15 cellular contexts compared by ENCODE assay signal in the genomic region with DNA sequence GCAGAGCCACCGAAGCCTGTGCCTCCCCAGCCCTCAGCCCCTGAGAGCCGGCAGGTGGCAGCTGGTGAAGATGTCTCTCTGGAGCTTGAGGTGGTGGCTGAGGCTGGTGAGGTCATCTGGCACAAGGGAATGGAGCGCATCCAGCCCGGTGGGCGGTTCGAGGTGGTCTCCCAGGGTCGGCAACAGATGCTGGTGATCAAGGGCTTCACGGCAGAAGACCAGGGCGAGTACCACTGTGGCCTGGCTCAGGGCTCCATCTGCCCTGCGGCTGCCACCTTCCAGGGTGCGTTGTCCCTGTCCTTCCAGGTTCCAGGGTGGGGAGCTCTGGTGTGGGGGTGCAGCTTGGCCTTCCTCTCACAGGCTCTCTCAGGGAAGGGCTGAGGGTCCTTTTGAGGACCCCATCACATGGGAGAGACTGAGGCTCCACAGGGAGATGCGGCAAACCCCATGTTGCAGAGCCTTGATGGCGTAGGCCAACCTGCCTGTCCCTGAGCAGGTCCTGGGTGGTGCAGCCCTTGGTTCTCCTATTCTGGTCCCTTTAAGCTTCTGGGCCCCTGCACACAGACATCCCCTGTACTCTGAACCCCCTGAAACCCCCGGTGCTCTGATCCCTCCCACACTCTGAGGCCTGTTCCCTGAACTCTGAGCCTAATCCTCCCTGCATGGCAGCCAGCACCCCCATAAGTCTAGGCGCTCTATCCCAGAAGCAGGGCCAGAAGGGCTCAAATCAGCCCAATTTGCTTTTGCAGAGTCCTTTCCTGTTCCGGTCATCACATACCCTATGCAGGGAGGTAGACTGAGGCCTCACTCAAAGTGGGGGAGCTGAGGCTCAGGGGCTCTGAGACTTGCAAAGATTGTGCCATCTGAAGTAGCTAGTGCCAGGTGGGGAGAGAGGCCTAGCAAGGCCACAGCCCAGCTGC.
"Had no signal": no experiment of that assay in that cellular context is flagged by ENCODE, and none has a peak within 500 bp of the region (broad histone marks: within the 10 kb centered on the region; RNA-seq: fewer than 3 reads in every experiment).

No MANE protein-coding gene starts in this region.

- H3K27ac ChIP-seq: cardiac muscle cell, colonic mucosa, foreskin keratinocyte, neutrophil, prostate gland, vagina had no signal

- ATAC-seq: activated naive CD8-positive, alpha-beta T cell treated with anti-CD3 and anti-CD28 coated beads, Interleukin-2, amount 50 U/mL, for 24 hours; foreskin keratinocyte; left lobe of liver; sciatic nerve had no signal

- H3K27me3 Mint-ChIP-seq: activated naive CD8-positive, alpha-beta T cell treated with anti-CD3 and anti-CD28 coated beads, Interleukin-2, amount 50 U/mL, for 24 hours had no signal

- H3K27ac Mint-ChIP-seq: activated naive CD8-positive, alpha-beta T cell treated with anti-CD3 and anti-CD28 coated beads, Interleukin-2, amount 50 U/mL, for 24 hours; T-helper 1 cell treated with Interleukin-12 subunit alpha and Interleukin-12 subunit beta and Interleukin-4 antibody, amounts not matched to agents 30 μg/mL and 1 μg/mL, for 36 hours had no signal

- H3K9me3 Mint-ChIP-seq: activated naive CD8-positive, alpha-beta T cell treated with anti-CD3 and anti-CD28 coated beads, Interleukin-2, amount 50 U/mL, for 24 hours had no signal

- H3K36me3 ChIP-seq: colonic mucosa, neutrophil had no signal

- H3K27me3 ChIP-seq: cardiac muscle cell, colonic mucosa, foreskin keratinocyte, neutrophil, vagina had no signal

- H3K4me1 ChIP-seq: colonic mucosa, foreskin keratinocyte, prostate gland, vagina had no signal

- H3K4me1 Mint-ChIP-seq: activated naive CD8-positive, alpha-beta T cell treated with anti-CD3 and anti-CD28 coated beads, Interleukin-2, amount 50 U/mL, for 24 hours had no signal

- DNase-seq: activated CD4-positive, CD25-positive, alpha-beta regulatory T cell; activated gamma-delta T cell; activated naive CD8-positive, alpha-beta T cell treated with anti-CD3 and anti-CD28 coated beads, Interleukin-2, amount 50 U/mL, for 24 hours; colonic mucosa; effector CD4-positive, alpha-beta T cell; foreskin keratinocyte; stimulated activated CD4-positive, alpha-beta T cell treated with anti-CD3 and anti-CD28 coated beads, Interleukin-2, amount 100 ng/mL, for 24 hours; stimulated activated naive CD4-positive, alpha-beta T cell treated with Interleukin-2 at 50 U/mL for 16 hours had no signal

- H3K9me3 ChIP-seq: colonic mucosa, neutrophil, prostate gland, vagina had no signal

- H3K4me3 Mint-ChIP-seq: activated naive CD8-positive, alpha-beta T cell treated with anti-CD3 and anti-CD28 coated beads, Interleukin-2, amount 50 U/mL, for 24 hours; T-helper 1 cell treated with Interleukin-12 subunit alpha and Interleukin-12 subunit beta and Interleukin-4 antibody, amounts not matched to agents 30 μg/mL and 1 μg/mL, for 36 hours had no signal

- H3K4me3 ChIP-seq: cardiac muscle cell, colonic mucosa, prostate gland, vagina had no signal
